Comparison of ENCODE assay signal across 10 cellular contexts in the genomic region with DNA sequence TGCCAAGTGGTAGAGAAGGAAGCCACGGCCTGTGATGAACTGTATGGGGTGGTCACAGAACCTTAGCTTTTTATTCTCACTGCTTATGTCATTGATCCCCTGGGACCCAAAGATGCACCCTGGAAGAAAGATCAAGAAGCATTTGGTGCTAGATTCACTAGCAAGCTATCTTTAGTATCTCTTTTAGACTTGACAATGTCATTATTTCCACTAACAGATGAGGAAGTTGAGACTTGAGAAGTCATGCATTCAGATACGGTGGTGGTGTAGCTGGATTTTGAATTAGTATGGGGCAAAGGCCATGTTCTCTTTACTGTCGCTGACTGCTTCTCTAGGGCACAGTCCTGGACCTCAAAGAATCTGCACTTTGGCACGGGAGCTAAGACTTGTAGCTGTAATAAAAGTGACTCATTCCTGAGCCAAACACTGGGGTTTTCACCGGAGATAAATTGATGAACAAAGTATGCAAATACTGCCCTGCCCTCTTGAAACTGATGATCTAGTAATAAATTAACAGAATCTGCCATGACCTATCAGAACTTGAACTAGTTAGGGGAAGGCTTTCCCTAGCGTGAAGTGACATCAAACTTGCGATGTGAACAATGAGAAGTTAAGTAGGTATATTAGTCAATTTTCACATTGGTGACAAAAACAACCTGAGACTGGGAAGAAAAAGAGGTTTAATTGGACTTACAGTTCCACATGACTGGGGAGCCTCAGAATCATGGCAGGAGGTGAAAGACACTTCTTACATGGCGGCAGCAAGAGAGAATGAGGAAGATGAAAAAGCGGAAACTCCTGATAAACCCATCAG. TPM values are rescaled to one million over a fixed set of nuclear protein-coding genes. Genes with fewer than 3 reads are reported as not detected.
DNase-seq lines count a peak whose midpoint lies in the region; ATAC-seq and TF ChIP-seq lines count a peak whose summit lies in the region.
"Had no signal": no experiment of that assay in that cellular context is flagged by ENCODE, and none has a peak within 500 bp of the region (broad histone marks: within the 10 kb centered on the region; RNA-seq: fewer than 3 reads in every experiment).

No MANE protein-coding gene starts in this region.

- no peaks in the 10 kb centered on the region for H3K36me3 ChIP-seq in right lobe of liver
- H3K36me3 ChIP-seq in A673 (ENCODE audit: insufficient read depth, low read length, poor library complexity, severe bottlenecking), result no peaks in the 10 kb centered on the region
- H3K36me3 ChIP-seq in mesendoderm (ENCODE audit: control insufficient read depth, insufficient read depth, low read length), result no peaks in the 10 kb centered on the region
- H3K36me3 ChIP-seq: WERI-Rb-1 had no signal

- TF ChIP-seq CTCF in right lobe of liver (IDR thresholded peaks at IDR 0.05) (no peak), A673 (conservative IDR thresholded peaks at IDR 0.05; ENCODE audit: low read depth, low read length) (no peak), nephron progenitor cell (IDR thresholded peaks at IDR 0.05) (no peak)

- H4K8ac ChIP-seq in mesendoderm (ENCODE audit: low read depth, low read length), result no peak overlapping the region

- H3K56ac ChIP-seq in mesendoderm (ENCODE audit: low read length), result no peak overlapping the region

- H3K79me1 ChIP-seq in mesendoderm (ENCODE audit: low read length), result no peaks in the 10 kb centered on the region

- H3K23ac ChIP-seq in mesendoderm (ENCODE audit: low read length), result no peak overlapping the region

- H3K18ac ChIP-seq in mesendoderm (ENCODE audit: low read length), result no peak overlapping the region

- no peak for TF ChIP-seq POLR2A in right lobe of liver (IDR thresholded peaks at IDR 0.05)

- no TSS peak for BruUV-seq in A673 (replicated peaks; lab: Mats Ljungman, UMichigan)

- H3K9ac ChIP-seq in mesendoderm (ENCODE audit: low read length), result no peak overlapping the region

- CTCF ChIA-PET in A673 (lab: Charles Lee), result no interaction called here

- ATAC-seq in GM18867 (IDR thresholded peaks at IDR 0.05; ENCODE audit: unreplicated experiment), result peak; percentile 84
- peak; percentile 73 for ATAC-seq in HG02571 (IDR thresholded peaks at IDR 0.05; ENCODE audit: unreplicated experiment)
- peak; percentile 83 for ATAC-seq in HG03575 (IDR thresholded peaks at IDR 0.05; ENCODE audit: extremely low read depth, insufficient number of reproducible peaks, low FRiP score, unreplicated experiment)
- ATAC-seq in right lobe of liver, result peak; percentile 79 to 90 (median 81)

- intact Hi-C loops in right lobe of liver (cut with DNase I) (no loop called here), A673 (cut with micrococcal nuclease; ENCODE audit: unreplicated experiment) (no loop called here)

- H3K4me1 ChIP-seq in right lobe of liver (peaks cover 0 to 26% (median 3%) of the 10 kb centered on the region in 4 donors), A673 (ENCODE audit: insufficient read depth, low read length, poor library complexity, severe bottlenecking) (no peaks in the 10 kb centered on the region), mesendoderm (ENCODE audit: control insufficient read depth, low read depth, low read length) (no peaks in the 10 kb centered on the region)

- no peak overlapping the region for H2BK15ac ChIP-seq in mesendoderm (replicated peaks; ENCODE audit: low read depth)

- H3K4ac ChIP-seq in mesendoderm (ENCODE audit: low read depth, low read length), result no peak overlapping the region

- peaks cover 6% of the 10 kb centered on the region for H3K4me1 Mint-ChIP-seq in nephron progenitor cell

- no peaks in the 10 kb centered on the region for H3K27me3 ChIP-seq in right lobe of liver
- peaks cover 16% of the 10 kb centered on the region for H3K27me3 ChIP-seq in A673 (replicated peaks; ENCODE audit: insufficient read depth, low read depth, low read length, poor library complexity)
- peaks cover 5% of the 10 kb centered on the region for H3K27me3 ChIP-seq in mesendoderm (ENCODE audit: insufficient read depth, low read length, poor library complexity)

- no peak overlapping the region for H2BK120ac ChIP-seq in mesendoderm (ENCODE audit: low read depth, low read length)

- POLR2A ChIA-PET in A673 (lab: Charles Lee; ENCODE audit: low non-redundant PET), result no interaction called here

- 42% methylated on average over 9 of the region's 9 CpGs for WGBS in right lobe of liver (ENCODE audit: insufficient coverage, low coverage, low lambda C conversion rate, missing lambda C conversion rate)
- no CpG with 5 or more reads among the region's 9 CpGs for WGBS in mesendoderm (ENCODE audit: extremely low coverage, insufficient coverage, low lambda C conversion rate)

- peaks cover 4% of the 10 kb centered on the region for H3K9me3 Mint-ChIP-seq in nephron progenitor cell

- no peaks in the 10 kb centered on the region for H3K36me3 Mint-ChIP-seq in nephron progenitor cell (ENCODE audit: low read depth)

- no peak overlapping the region for H3K4me3 Mint-ChIP-seq in nephron progenitor cell

- no peak overlapping the region for H2BK5ac ChIP-seq in mesendoderm (ENCODE audit: low read length)

- peaks cover 36% of the 10 kb centered on the region for H3K27me3 Mint-ChIP-seq in nephron progenitor cell (ENCODE audit: low read depth, poor library complexity)

- no peaks in the 10 kb centered on the region for H3K9me3 ChIP-seq in right lobe of liver
- no peaks in the 10 kb centered on the region for H3K9me3 ChIP-seq in A673 (ENCODE audit: low read depth, low read length, poor library complexity, severe bottlenecking)

- H3K27ac ChIP-seq in right lobe of liver, result peak overlapping the region; percentile 55 to 82 (median 73)
- H3K27ac ChIP-seq in A673 (ENCODE audit: low read depth, low read length, poor library complexity, severe bottlenecking), result no peak overlapping the region
- no peak overlapping the region for H3K27ac ChIP-seq in mesendoderm (ENCODE audit: low read depth, low read length)
- H3K27ac ChIP-seq: WERI-Rb-1 had no signal

- H3K4me2 ChIP-seq in mesendoderm (ENCODE audit: low read length), result no peak overlapping the region

- H3K79me2 ChIP-seq in mesendoderm (ENCODE audit: control insufficient read depth, insufficient read depth, low read length), result no peaks in the 10 kb centered on the region

- H3K4me3 ChIP-seq in right lobe of liver, result peak overlapping the region in 1 of 3 donors; percentile 14
- no peak overlapping the region for H3K4me3 ChIP-seq in A673 (ENCODE audit: low read depth, low read length, poor library complexity, severe bottlenecking)
- H3K4me3 ChIP-seq in mesendoderm (ENCODE audit: low read length), result no peak overlapping the region

- no peak overlapping the region for H4K5ac ChIP-seq in mesendoderm (ENCODE audit: low read length)

- H3K27ac Mint-ChIP-seq in nephron progenitor cell, result no peak overlapping the region

- no peak overlapping the region for H2AK5ac ChIP-seq in mesendoderm (ENCODE audit: low read length)

- peak in 2 of 3 donors; percentile 38 to 78 for DNase-seq in right lobe of liver
- DNase-seq in SHP77 treated with DMSO at 0.1 percent for 48 hours (lab: John Stamatoyannopoulos, UW), result no peak
- no peak for DNase-seq in A673 (ENCODE audit: low spot score)
- no peak for DNase-seq in mesendoderm
- DNase-seq in nephron progenitor cell, result no peak
- DNase-seq: NCI-H1105 treated with DMSO at 0.1 percent for 48 hours, WERI-Rb-1 had no signal

RNA-seq across cellular contexts. Expression of a gene that starts 5.4 kb away (rescaled TPM):
- total RNA-seq in right lobe of liver (10 to 100 TPM; 26.8 to 69.6 (median 45.3) TPM), A673 (2021) (not detected in 2 replicates)
- 0.73 TPM for polyA plus RNA-seq in mesendoderm (2013, experiment 1 of 2)
- polyA plus RNA-seq in mesendoderm (2013, experiment 2 of 2), result 0.71 TPM

Comparison
In these comparisons a context has a peak if more than half of its experiments do, and no peak if none do; other contexts are left out.
1. DNase-seq: peak in right lobe of liver (2 of 3); none in SHP77 treated with DMSO at 0.1 percent for 48 hours (single experiment), A673 (single experiment), mesendoderm (single experiment) and nephron progenitor cell (single experiment).
2. H3K27ac ChIP-seq: peak in right lobe of liver (3 of 3); none in A673 (single experiment) and mesendoderm (single experiment).
3. RNA of a gene that starts 5.4 kb away (total RNA-seq): 26.8 to 69.6 TPM in right lobe of liver; not detected in A673; every median in the first group is over 10 times any median in the second.
4. Peak in every context shown above with its lines, with median percentiles within 50 percentile points of each other: ATAC-seq.